In the genomic region with DNA sequence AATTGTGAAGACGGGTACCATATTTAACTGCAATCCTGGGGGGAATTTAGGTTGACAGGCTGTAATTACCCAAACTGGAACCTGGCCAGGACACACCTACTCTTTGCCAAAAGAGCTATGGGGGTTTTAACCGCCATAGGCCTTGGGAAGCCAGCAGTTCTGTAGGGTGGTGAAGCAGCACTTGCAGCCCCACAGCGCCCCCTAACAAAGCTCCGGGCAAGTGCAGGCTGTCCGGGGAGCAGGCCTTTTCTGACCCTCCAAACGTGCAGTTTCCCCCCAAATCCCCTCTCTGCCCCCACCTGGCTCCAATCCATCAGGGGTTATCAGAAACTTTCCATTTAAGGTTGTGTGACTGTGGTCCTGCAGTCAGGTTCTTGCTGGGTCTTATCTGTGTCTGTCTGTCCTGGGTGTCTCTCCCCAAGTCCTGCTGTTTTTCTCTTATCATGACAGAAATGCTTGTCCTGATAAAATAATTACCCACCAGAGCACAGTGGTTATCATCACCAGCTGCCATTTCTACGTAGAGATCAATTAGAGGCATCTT, we compare ENCODE assay signal across 8 cellular contexts.
A peak's percentile ranks its signal among the peaks of the same experiment; 100 is the strongest.
DNase-seq lines count a peak whose midpoint lies in the region; ATAC-seq and TF ChIP-seq lines count a peak whose summit lies in the region.

No MANE protein-coding gene starts in this region.

- no peak for TF ChIP-seq POLR2A in breast epithelium (IDR thresholded peaks at IDR 0.05)
- no peak for TF ChIP-seq POLR2A in tibial nerve (IDR thresholded peaks at IDR 0.05)

- peaks cover 51% of the 10 kb centered on the region for H3K27me3 Mint-ChIP-seq in MCF 10A (ENCODE audit: insufficient read depth, unreplicated experiment)

- no peak overlapping the region for H3K27ac ChIP-seq in breast epithelium
- H3K27ac ChIP-seq in tibial nerve, result no peak overlapping the region

- H3K9me3 ChIP-seq in breast epithelium, result no peaks in the 10 kb centered on the region
- H3K9me3 ChIP-seq in tibial nerve, result no peaks in the 10 kb centered on the region

- H3K4me1 ChIP-seq in breast epithelium (no peaks in the 10 kb centered on the region), tibial nerve (peaks cover 0 to 5% (median 0%) of the 10 kb centered on the region in 4 donors)

- ATAC-seq in GM21360 (IDR thresholded peaks at IDR 0.05; ENCODE audit: unreplicated experiment), result no peak

- TF ChIP-seq EP300 in tibial nerve (IDR thresholded peaks at IDR 0.05), result no peak

- 35 to 61% methylated on average over 5 to 7 of the region's 7 CpGs for WGBS in tibial nerve, 2 donors

- no peaks in the 10 kb centered on the region for H3K36me3 Mint-ChIP-seq in MCF 10A (ENCODE audit: insufficient read depth, unreplicated experiment)

- H3K27me3 ChIP-seq in breast epithelium (peaks cover 0 to 45% of the 10 kb centered on the region in 2 donors), tibial nerve (peaks cover 0 to 2% of the 10 kb centered on the region in 2 donors)

- H3K36me3 ChIP-seq in breast epithelium, result no peaks in the 10 kb centered on the region
- H3K36me3 ChIP-seq in tibial nerve, result no peaks in the 10 kb centered on the region

- TF ChIP-seq CTCF in MCF 10A (IDR thresholded peaks at IDR 0.05; ENCODE audit: unreplicated experiment), result peak; percentile 58
- TF ChIP-seq CTCF in breast epithelium (IDR thresholded peaks at IDR 0.05), result no peak
- peak in 4 of 5 experiments; percentile 13 to 29 (median 16) for TF ChIP-seq CTCF in tibial nerve (IDR thresholded peaks at IDR 0.05)

- no peaks in the 10 kb centered on the region for H3K9me3 Mint-ChIP-seq in MCF 10A (ENCODE audit: unreplicated experiment)

- DNase-seq in MCF 10A (ENCODE audit: unreplicated experiment), result peak; percentile 42
- no peak for DNase-seq in breast epithelium (ENCODE audit: low spot score in 2 of 2)
- DNase-seq in NCI-H748 (lab: John Stamatoyannopoulos, UW; ENCODE audit: unreplicated experiment), result peak; percentile 97
- peak; percentile 38 for DNase-seq in activated naive CD4-positive, alpha-beta T cell treated with Interleukin-2 at 50 U/mL for 16 hours
- peak; percentile 84 for DNase-seq in iPS-NIHi7 (ENCODE audit: extremely low spot score)
- no peak for DNase-seq in tibial nerve (ENCODE audit: low spot score in 2 of 2)
- no peak for DNase-seq in DMS79 treated with DMSO at 0.1 percent for 48 hours (lab: John Stamatoyannopoulos, UW)

- intact Hi-C loops in MCF 10A (cut with micrococcal nuclease) (loop anchor here (1.0 to 5.0 kb wide), 2 partner anchors 90 to 165 kb away; no protein-coding TSS in a partner anchor), breast epithelium (cut with DNase I; ENCODE audit: low total_unique reads) (no loop called here)

- CTCF ChIA-PET in MCF 10A (lab: Yijun Ruan, JAX), result interaction anchor here (0.6 to 2.5 kb wide), 6 partner anchors 15 to 384 kb away, joined by 3 to 11 read pairs (median 4); no protein-coding TSS in a partner anchor

- no peak overlapping the region for H3K4me3 ChIP-seq in breast epithelium
- no peak overlapping the region for H3K4me3 ChIP-seq in tibial nerve

- BruUV-seq in MCF 10A (replicated peaks; lab: Mats Ljungman, UMichigan), result no TSS peak

- H3K4me1 Mint-ChIP-seq in MCF 10A (ENCODE audit: insufficient read depth, unreplicated experiment), result no peaks in the 10 kb centered on the region

- H3K27ac Mint-ChIP-seq in MCF 10A (ENCODE audit: low read depth, unreplicated experiment), result no peak overlapping the region

- POLR2A ChIA-PET in MCF 10A (lab: Yijun Ruan, JAX), result no interaction called here

- H3K4me3 Mint-ChIP-seq in MCF 10A (ENCODE audit: unreplicated experiment), result no peak overlapping the region

Comparison
In these comparisons a context has a peak if more than half of its experiments do, and no peak if none do; other contexts are left out.
1. DNase-seq: peak in MCF 10A (single experiment), NCI-H748 (single experiment), activated naive CD4-positive, alpha-beta T cell treated with Interleukin-2 at 50 U/mL for 16 hours (single experiment) and iPS-NIHi7 (single experiment); none in breast epithelium (0 of 2), tibial nerve (0 of 2) and DMS79 treated with DMSO at 0.1 percent for 48 hours (single experiment).
2. CTCF ChIP-seq: peak in MCF 10A (single experiment) and tibial nerve (4 of 5); none in breast epithelium (0 of 3).